1 cellular context compared by ENCODE assay signal in the genomic region with DNA sequence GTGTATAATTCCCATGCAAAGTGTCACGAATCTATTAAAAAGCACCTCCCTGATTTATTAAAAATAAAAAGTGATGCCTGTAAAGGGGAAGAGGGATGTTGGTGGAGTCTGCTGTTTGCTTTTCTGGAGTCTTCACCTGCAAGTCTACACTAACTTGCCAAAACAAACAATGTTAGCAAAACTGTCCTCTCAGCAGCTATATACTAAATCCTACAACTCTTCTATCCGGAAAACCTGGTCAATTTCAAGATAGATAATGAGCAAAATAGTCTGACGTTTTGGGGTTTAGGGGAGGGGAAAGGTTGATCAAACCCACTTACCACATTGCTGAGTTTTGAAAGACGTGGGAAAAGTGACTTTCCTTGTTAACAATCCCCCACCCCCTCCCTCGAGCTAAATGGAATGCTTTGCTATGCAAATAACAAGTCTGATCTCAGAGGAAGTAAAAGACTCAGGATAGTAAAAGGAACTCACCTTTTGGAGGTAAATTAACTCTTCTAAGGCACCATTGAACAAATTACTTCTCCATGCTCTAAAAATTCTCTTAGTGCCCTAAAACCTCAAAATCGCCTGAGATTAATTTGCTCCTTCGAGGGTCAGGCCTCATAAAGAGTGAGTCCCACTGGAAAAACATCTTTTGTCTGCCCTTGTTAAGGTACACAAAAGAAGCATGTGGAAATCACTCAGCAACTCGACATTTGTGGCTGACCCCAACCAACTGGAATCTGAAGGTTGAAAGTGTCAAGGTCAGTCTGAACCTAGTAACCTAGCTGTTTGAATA.
A peak's percentile ranks its signal among the peaks of the same experiment; 100 is the strongest.
TF ChIP-seq lines count a peak whose summit lies in the region.

No MANE protein-coding gene starts in this region.

TF ChIP-seq in HepG2, 621 proteins besides CTCF, POLR2A, EP300 and RAD21 (continued from another document and continues in another):
- no peak for TF ChIP-seq REXO4 (CRISPR knock-in tag; IDR thresholded peaks at IDR 0.05; ENCODE audit: borderline replicate concordance)
- TF ChIP-seq JUN (CRISPR knock-in tag; IDR thresholded peaks at IDR 0.05), result no peak
- TF ChIP-seq, protein P1, sequence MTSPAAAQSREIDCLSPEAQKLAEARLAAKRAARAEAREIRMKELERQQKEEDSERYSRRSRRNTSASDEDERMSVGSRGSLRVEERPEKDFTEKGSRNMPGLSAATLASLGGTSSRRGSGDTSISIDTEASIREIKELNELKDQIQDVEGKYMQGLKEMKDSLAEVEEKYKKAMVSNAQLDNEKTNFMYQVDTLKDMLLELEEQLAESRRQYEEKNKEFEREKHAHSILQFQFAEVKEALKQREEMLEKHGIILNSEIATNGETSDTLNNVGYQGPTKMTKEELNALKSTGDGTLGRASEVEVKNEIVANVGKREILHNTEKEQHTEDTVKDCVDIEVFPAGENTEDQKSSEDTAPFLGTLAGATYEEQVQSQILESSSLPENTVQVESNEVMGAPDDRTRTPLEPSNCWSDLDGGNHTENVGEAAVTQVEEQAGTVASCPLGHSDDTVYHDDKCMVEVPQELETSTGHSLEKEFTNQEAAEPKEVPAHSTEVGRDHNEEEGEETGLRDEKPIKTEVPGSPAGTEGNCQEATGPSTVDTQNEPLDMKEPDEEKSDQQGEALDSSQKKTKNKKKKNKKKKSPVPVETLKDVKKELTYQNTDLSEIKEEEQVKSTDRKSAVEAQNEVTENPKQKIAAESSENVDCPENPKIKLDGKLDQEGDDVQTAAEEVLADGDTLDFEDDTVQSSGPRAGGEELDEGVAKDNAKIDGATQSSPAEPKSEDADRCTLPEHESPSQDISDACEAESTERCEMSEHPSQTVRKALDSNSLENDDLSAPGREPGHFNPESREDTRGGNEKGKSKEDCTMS (CRISPR knock-in tag; conservative IDR thresholded peaks at IDR 0.05), result no peak
- TF ChIP-seq, protein P2, sequence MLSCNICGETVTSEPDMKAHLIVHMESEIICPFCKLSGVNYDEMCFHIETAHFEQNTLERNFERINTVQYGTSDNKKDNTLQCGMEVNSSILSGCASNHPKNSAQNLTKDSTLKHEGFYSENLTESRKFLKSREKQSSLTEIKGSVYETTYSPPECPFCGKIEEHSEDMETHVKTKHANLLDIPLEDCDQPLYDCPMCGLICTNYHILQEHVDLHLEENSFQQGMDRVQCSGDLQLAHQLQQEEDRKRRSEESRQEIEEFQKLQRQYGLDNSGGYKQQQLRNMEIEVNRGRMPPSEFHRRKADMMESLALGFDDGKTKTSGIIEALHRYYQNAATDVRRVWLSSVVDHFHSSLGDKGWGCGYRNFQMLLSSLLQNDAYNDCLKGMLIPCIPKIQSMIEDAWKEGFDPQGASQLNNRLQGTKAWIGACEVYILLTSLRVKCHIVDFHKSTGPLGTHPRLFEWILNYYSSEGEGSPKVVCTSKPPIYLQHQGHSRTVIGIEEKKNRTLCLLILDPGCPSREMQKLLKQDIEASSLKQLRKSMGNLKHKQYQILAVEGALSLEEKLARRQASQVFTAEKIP (CRISPR knock-in tag; IDR thresholded peaks at IDR 0.05; ENCODE audit: borderline replicate concordance), result no peak
- TF ChIP-seq MAZ (IDR thresholded peaks at IDR 0.05; ENCODE audit: borderline replicate concordance, low read depth, low read length), result 0 out of 2 replicates have a peak, but pooled peaks have one; percentile 4
- 0 out of 2 replicates have a peak, but pooled peaks have one; percentile 7 for TF ChIP-seq MAZ (CRISPR knock-in tag; IDR thresholded peaks at IDR 0.05; ENCODE audit: low read depth)
- TF ChIP-seq, protein P3, sequence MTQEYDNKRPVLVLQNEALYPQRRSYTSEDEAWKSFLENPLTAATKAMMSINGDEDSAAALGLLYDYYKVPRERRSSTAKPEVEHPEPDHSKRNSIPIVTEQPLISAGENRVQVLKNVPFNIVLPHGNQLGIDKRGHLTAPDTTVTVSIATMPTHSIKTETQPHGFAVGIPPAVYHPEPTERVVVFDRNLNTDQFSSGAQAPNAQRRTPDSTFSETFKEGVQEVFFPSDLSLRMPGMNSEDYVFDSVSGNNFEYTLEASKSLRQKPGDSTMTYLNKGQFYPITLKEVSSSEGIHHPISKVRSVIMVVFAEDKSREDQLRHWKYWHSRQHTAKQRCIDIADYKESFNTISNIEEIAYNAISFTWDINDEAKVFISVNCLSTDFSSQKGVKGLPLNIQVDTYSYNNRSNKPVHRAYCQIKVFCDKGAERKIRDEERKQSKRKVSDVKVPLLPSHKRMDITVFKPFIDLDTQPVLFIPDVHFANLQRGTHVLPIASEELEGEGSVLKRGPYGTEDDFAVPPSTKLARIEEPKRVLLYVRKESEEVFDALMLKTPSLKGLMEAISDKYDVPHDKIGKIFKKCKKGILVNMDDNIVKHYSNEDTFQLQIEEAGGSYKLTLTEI (CRISPR knock-in tag; conservative IDR thresholded peaks at IDR 0.05), result no peak
- TF ChIP-seq PTBP1 (IDR thresholded peaks at IDR 0.05; ENCODE audit: low read depth, low read length, poor library complexity, severe bottlenecking), result no peak
- TF ChIP-seq TP53 (CRISPR knock-in tag; conservative IDR thresholded peaks at IDR 0.05), result no peak
- TF ChIP-seq NFKB2 (CRISPR knock-in tag; IDR thresholded peaks at IDR 0.05; ENCODE audit: borderline replicate concordance), result no peak
- TF ChIP-seq CENPX (CRISPR knock-in tag; IDR thresholded peaks at IDR 0.05), result no peak
- no peak for TF ChIP-seq MIER2 (CRISPR knock-in tag; IDR thresholded peaks at IDR 0.05)
- TF ChIP-seq, protein P4, sequence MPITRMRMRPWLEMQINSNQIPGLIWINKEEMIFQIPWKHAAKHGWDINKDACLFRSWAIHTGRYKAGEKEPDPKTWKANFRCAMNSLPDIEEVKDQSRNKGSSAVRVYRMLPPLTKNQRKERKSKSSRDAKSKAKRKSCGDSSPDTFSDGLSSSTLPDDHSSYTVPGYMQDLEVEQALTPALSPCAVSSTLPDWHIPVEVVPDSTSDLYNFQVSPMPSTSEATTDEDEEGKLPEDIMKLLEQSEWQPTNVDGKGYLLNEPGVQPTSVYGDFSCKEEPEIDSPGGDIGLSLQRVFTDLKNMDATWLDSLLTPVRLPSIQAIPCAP (CRISPR knock-in tag; IDR thresholded peaks at IDR 0.05; ENCODE audit: low read depth), result no peak
- TF ChIP-seq CEBPG (CRISPR knock-in tag; IDR thresholded peaks at IDR 0.05), result peak; percentile 69; the same call in 1 of the 2 replicates
- TF ChIP-seq, protein P5, sequence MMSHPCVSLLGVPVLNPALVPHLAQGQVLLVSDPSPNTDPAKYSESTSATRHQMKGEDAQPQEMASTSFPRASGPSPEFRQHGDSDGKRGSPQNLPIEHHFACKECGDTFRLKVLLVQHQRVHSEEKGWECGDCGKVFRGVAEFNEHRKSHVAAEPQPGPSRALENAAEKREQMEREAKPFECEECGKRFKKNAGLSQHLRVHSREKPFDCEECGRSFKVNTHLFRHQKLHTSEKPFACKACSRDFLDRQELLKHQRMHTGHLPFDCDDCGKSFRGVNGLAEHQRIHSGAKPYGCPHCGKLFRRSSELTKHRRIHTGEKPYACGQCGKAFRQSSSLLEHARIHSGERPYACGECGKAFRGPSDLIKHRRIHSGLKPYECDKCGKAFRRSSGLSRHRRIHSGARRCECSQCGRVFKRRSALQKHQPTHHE (CRISPR knock-in tag; IDR thresholded peaks at IDR 0.05; ENCODE audit: borderline replicate concordance), result no peak
- TF ChIP-seq ZNF788 (CRISPR knock-in tag; IDR thresholded peaks at IDR 0.05; ENCODE audit: borderline replicate concordance), result no peak
- TF ChIP-seq KLF12 (CRISPR knock-in tag; IDR thresholded peaks at IDR 0.05; ENCODE audit: borderline replicate concordance), result no peak
- 0 out of 2 replicates have a peak, but pooled peaks have one; percentile 27 for TF ChIP-seq EHMT2 (IDR thresholded peaks at IDR 0.05; ENCODE audit: borderline replicate concordance, low read depth, low read length)
- TF ChIP-seq ZFP90 (CRISPR knock-in tag; IDR thresholded peaks at IDR 0.05; ENCODE audit: borderline replicate concordance), result no peak
- TF ChIP-seq ZNF33A (CRISPR knock-in tag; IDR thresholded peaks at IDR 0.05; ENCODE audit: borderline replicate concordance), result no peak
- TF ChIP-seq ATF7-NPFF (CRISPR knock-in tag; IDR thresholded peaks at IDR 0.05; ENCODE audit: low read depth), result no peak
- TF ChIP-seq ZNF431 (CRISPR knock-in tag; IDR thresholded peaks at IDR 0.05; ENCODE audit: borderline replicate concordance, low read depth), result no peak
- 0 out of 3 replicates have a peak, but pooled peaks have one; percentile 7 for TF ChIP-seq MXI1 (IDR thresholded peaks at IDR 0.05; ENCODE audit: borderline replicate concordance, low read depth, low read length)
- TF ChIP-seq, protein P6, sequence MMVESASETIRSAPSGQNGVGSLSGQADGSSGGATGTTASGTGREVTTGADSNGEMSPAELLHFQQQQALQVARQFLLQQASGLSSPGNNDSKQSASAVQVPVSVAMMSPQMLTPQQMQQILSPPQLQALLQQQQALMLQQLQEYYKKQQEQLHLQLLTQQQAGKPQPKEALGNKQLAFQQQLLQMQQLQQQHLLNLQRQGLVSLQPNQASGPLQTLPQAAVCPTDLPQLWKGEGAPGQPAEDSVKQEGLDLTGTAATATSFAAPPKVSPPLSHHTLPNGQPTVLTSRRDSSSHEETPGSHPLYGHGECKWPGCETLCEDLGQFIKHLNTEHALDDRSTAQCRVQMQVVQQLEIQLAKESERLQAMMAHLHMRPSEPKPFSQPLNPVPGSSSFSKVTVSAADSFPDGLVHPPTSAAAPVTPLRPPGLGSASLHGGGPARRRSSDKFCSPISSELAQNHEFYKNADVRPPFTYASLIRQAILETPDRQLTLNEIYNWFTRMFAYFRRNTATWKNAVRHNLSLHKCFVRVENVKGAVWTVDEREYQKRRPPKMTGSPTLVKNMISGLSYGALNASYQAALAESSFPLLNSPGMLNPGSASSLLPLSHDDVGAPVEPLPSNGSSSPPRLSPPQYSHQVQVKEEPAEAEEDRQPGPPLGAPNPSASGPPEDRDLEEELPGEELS (CRISPR knock-in tag; IDR thresholded peaks at IDR 0.05), result peak; percentile 70; the same call in 1 of the 2 replicates
- no peak for TF ChIP-seq ELF4 (CRISPR knock-in tag; IDR thresholded peaks at IDR 0.05; ENCODE audit: borderline replicate concordance)
- TF ChIP-seq ZNF20 (CRISPR knock-in tag; IDR thresholded peaks at IDR 0.05), result no peak
- TF ChIP-seq HNF4G (IDR thresholded peaks at IDR 0.05; ENCODE audit: borderline replicate concordance, low read depth, low read length), result peak; percentile 34; the same call in 1 of the 2 replicates
- TF ChIP-seq HNF4G (CRISPR knock-in tag; IDR thresholded peaks at IDR 0.05; ENCODE audit: borderline replicate concordance, low read depth), result no peak
- no peak for TF ChIP-seq TRIM24 (CRISPR knock-in tag; IDR thresholded peaks at IDR 0.05)
- TF ChIP-seq, protein P7, sequence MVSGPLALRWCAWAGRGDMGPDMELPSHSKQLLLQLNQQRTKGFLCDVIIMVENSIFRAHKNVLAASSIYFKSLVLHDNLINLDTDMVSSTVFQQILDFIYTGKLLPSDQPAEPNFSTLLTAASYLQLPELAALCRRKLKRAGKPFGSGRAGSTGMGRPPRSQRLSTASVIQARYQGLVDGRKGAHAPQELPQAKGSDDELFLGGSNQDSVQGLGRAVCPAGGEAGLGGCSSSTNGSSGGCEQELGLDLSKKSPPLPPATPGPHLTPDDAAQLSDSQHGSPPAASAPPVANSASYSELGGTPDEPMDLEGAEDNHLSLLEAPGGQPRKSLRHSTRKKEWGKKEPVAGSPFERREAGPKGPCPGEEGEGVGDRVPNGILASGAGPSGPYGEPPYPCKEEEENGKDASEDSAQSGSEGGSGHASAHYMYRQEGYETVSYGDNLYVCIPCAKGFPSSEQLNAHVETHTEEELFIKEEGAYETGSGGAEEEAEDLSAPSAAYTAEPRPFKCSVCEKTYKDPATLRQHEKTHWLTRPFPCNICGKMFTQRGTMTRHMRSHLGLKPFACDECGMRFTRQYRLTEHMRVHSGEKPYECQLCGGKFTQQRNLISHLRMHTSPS (CRISPR knock-in tag; IDR thresholded peaks at IDR 0.05; ENCODE audit: low read depth), result no peak
- peak; percentile 74 for TF ChIP-seq HNF4A (CRISPR knock-in tag; IDR thresholded peaks at IDR 0.05)
- peak; percentile 98 for TF ChIP-seq RARA (CRISPR knock-in tag; IDR thresholded peaks at IDR 0.05)
- no peak for TF ChIP-seq MTA3 (CRISPR knock-in tag; IDR thresholded peaks at IDR 0.05)
- peak; percentile 66 for TF ChIP-seq HDAC2 (CRISPR knock-in tag; IDR thresholded peaks at IDR 0.05)
- TF ChIP-seq TBP (CRISPR knock-in tag; IDR thresholded peaks at IDR 0.05), result no peak
- TF ChIP-seq RELA (CRISPR knock-in tag; IDR thresholded peaks at IDR 0.05), result no peak
- TF ChIP-seq KLF16 (CRISPR knock-in tag; IDR thresholded peaks at IDR 0.05), result peak in 1 of 2 experiments; percentile 24; a peak in 1 of 4 replicates
- TF ChIP-seq BORCS8-MEF2B (CRISPR knock-in tag; IDR thresholded peaks at IDR 0.05), result no peak
- TF ChIP-seq, protein P8, sequence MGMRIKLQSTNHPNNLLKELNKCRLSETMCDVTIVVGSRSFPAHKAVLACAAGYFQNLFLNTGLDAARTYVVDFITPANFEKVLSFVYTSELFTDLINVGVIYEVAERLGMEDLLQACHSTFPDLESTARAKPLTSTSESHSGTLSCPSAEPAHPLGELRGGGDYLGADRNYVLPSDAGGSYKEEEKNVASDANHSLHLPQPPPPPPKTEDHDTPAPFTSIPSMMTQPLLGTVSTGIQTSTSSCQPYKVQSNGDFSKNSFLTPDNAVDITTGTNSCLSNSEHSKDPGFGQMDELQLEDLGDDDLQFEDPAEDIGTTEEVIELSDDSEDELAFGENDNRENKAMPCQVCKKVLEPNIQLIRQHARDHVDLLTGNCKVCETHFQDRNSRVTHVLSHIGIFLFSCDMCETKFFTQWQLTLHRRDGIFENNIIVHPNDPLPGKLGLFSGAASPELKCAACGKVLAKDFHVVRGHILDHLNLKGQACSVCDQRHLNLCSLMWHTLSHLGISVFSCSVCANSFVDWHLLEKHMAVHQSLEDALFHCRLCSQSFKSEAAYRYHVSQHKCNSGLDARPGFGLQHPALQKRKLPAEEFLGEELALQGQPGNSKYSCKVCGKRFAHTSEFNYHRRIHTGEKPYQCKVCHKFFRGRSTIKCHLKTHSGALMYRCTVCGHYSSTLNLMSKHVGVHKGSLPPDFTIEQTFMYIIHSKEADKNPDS (CRISPR knock-in tag; IDR thresholded peaks at IDR 0.05), result no peak
- TF ChIP-seq SMARCE1 (IDR thresholded peaks at IDR 0.05; ENCODE audit: borderline replicate concordance), result no peak
- no peak for TF ChIP-seq PITX1 (CRISPR knock-in tag; IDR thresholded peaks at IDR 0.05)
- TF ChIP-seq, protein P9, sequence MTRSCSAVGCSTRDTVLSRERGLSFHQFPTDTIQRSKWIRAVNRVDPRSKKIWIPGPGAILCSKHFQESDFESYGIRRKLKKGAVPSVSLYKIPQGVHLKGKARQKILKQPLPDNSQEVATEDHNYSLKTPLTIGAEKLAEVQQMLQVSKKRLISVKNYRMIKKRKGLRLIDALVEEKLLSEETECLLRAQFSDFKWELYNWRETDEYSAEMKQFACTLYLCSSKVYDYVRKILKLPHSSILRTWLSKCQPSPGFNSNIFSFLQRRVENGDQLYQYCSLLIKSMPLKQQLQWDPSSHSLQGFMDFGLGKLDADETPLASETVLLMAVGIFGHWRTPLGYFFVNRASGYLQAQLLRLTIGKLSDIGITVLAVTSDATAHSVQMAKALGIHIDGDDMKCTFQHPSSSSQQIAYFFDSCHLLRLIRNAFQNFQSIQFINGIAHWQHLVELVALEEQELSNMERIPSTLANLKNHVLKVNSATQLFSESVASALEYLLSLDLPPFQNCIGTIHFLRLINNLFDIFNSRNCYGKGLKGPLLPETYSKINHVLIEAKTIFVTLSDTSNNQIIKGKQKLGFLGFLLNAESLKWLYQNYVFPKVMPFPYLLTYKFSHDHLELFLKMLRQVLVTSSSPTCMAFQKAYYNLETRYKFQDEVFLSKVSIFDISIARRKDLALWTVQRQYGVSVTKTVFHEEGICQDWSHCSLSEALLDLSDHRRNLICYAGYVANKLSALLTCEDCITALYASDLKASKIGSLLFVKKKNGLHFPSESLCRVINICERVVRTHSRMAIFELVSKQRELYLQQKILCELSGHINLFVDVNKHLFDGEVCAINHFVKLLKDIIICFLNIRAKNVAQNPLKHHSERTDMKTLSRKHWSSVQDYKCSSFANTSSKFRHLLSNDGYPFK (CRISPR knock-in tag; IDR thresholded peaks at IDR 0.05; ENCODE audit: borderline replicate concordance), result no peak
- TF ChIP-seq ATM (IDR thresholded peaks at IDR 0.05; ENCODE audit: borderline replicate concordance), result no peak
- no peak for TF ChIP-seq GABPB1 (CRISPR knock-in tag; IDR thresholded peaks at IDR 0.05)
